In genomic region chr22:20659258-20659657, GRCh38 we compare ENCODE assay signal across 29 cellular contexts.
"Had no signal": no experiment of that assay in that cellular context is flagged by ENCODE, and none has a peak within 500 bp of the region (broad histone marks: within the 10 kb centered on the region; RNA-seq: fewer than 3 reads in every experiment).

No MANE protein-coding gene starts in this region.

- H3K4me3 ChIP-seq: colonic mucosa, coronary artery, dorsolateral prefrontal cortex, esophagus muscularis mucosa, esophagus squamous epithelium, gastrocnemius medialis, gastroesophageal sphincter, heart left ventricle, heart right ventricle, hepatocyte had no signal

- H3K4me1 ChIP-seq: colonic mucosa, esophagus muscularis mucosa, esophagus squamous epithelium, gastroesophageal sphincter, heart left ventricle, heart right ventricle had no signal

- H3K4me1 Mint-ChIP-seq: endodermal cell had no signal

- H3K27me3 ChIP-seq: colonic mucosa, gastrocnemius medialis had no signal

- H3K9me3 Mint-ChIP-seq: endodermal cell had no signal

- H3K27ac Mint-ChIP-seq: dendritic cell treated with granulocyte-macrophage colony-stimulating factor and Interleukin-4, amounts not matched to agents 40 ng/mL and 50 ng/mL, for 4 days; effector memory CD8-positive, alpha-beta T cell; endodermal cell had no signal

- H3K4me2 ChIP-seq: hepatocyte had no signal

- H3K79me2 ChIP-seq: hepatocyte had no signal

- H2AFZ ChIP-seq: hepatocyte had no signal

- FAIRE-seq: endometrium, endothelial cell of umbilical vein, frontal cortex had no signal

- ATAC-seq: effector memory CD8-positive, alpha-beta T cell; esophagus mucosa; foreskin keratinocyte; gastrocnemius medialis; gastroesophageal sphincter; heart left ventricle; heart right ventricle had no signal

- H3K9me3 ChIP-seq: colonic mucosa, esophagus squamous epithelium, gastrocnemius medialis had no signal

- H3K27ac ChIP-seq: colonic mucosa, coronary artery, dorsolateral prefrontal cortex, epithelial cell of prostate, esophagus muscularis mucosa, esophagus squamous epithelium, foreskin keratinocyte, gastrocnemius medialis, gastroesophageal sphincter, heart left ventricle, heart right ventricle, hepatocyte had no signal

- H3K36me3 ChIP-seq: colonic mucosa, esophagus muscularis mucosa, esophagus squamous epithelium, gastrocnemius medialis, gastroesophageal sphincter, heart left ventricle, heart right ventricle had no signal

- DNase-seq: colonic mucosa; cortex of kidney; dermis blood vessel endothelial cell; dorsolateral prefrontal cortex; effector CD4-positive, alpha-beta T cell; effector CD8-positive, alpha-beta T cell; effector memory CD4-positive, alpha-beta T cell; effector memory CD8-positive, alpha-beta T cell; endodermal cell; erythroblast; esophagus squamous epithelium; foreskin fibroblast; foreskin keratinocyte; foreskin melanocyte; gastrocnemius medialis; glutamatergic neuron; head of caudate nucleus; heart left ventricle; heart right ventricle had no signal

- H3K4me3 Mint-ChIP-seq: dendritic cell treated with granulocyte-macrophage colony-stimulating factor and Interleukin-4, amounts not matched to agents 40 ng/mL and 50 ng/mL, for 4 days; effector memory CD8-positive, alpha-beta T cell; endodermal cell had no signal
